In genomic region chr18:61322265-61322873, GRCh38 we compare ENCODE assay signal across 8 cellular contexts.
DNase-seq lines count a peak whose midpoint lies in the region; ATAC-seq lines count a peak whose summit lies in the region.

No MANE protein-coding gene starts in this region.

- DNase-seq in EH (ENCODE audit: low read depth) (peak; percentile 68), NCI-H82 treated with DMSO at 0.1 percent for 48 hours (lab: John Stamatoyannopoulos, UW; ENCODE audit: unreplicated experiment) (peak; percentile 66), amygdala (lab: John Stamatoyannopoulos, UW) (peak in 53 of 56 donors; percentile 9 to 85 (median 58)), hypothalamus (lab: John Stamatoyannopoulos, UW) (peak in 49 of 51 donors; percentile 6 to 87 (median 62)), middle frontal gyrus (ENCODE audit: extremely low spot score, low spot score) (no peak)
- DNase-seq in stimulated activated CD4-positive, alpha-beta T cell treated with anti-CD3 and anti-CD28 coated beads, Interleukin-1b, Interleukin-23, amount 100 ng/mL, for 48 hours, result peak; percentile 37

- peak; percentile 97 for ATAC-seq in GM19463 (IDR thresholded peaks at IDR 0.05; ENCODE audit: unreplicated experiment)
- ATAC-seq in HG03432 (IDR thresholded peaks at IDR 0.05; ENCODE audit: unreplicated experiment), result peak; percentile 97
